Comparison of ENCODE assay signal across 17 cellular contexts in the genomic region with DNA sequence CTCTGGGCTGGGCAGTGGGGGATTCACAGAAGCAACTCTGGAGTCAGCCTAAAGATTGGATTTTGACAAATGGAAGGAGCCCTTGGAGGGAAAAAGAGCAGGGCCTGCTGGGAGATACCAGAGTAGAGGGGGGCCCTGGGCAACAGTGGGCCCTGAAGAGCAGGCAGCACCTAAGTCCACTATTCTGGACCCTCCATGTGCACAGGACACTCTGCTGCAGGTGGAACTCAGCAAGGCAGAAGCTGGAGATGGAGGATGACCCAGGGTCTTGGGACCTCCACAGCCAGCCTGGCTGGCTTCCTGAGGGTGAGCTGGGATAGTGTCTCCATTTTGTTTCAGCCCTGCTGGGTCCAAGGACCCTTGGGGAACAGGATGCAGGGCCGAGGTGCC.
DNase-seq lines count a peak whose midpoint lies in the region; ATAC-seq, FAIRE-seq and TF ChIP-seq lines count a peak whose summit lies in the region.
"Had no signal": no experiment of that assay in that cellular context is flagged by ENCODE, and none has a peak within 500 bp of the region (broad histone marks: within the 10 kb centered on the region; RNA-seq: fewer than 3 reads in every experiment).

No MANE protein-coding gene starts in this region.

- H3K4me1 ChIP-seq in kidney (ENCODE audit: control insufficient read depth in 1 of 2, insufficient read depth in 1 of 2, low read depth in 1 of 2, low read length in 2 of 2) = peaks cover 14 to 15% of the 10 kb centered on the region in 2 donors
- peaks cover 15 to 34% (median 26%) of the 10 kb centered on the region in 3 donors for H3K4me1 ChIP-seq in skeletal muscle tissue (ENCODE audit: control insufficient read depth in 3 of 3, insufficient read depth in 3 of 3, low read length in 3 of 3)
- H3K4me1 ChIP-seq: prostate gland had no signal

- no peak for TF ChIP-seq CTCF in C4-2B (conservative IDR thresholded peaks at IDR 0.05)
- TF ChIP-seq CTCF in VCaP (conservative IDR thresholded peaks at IDR 0.05) = no peak
- no peak for TF ChIP-seq CTCF in kidney (IDR thresholded peaks at IDR 0.05; ENCODE audit: borderline replicate concordance, extremely low read depth, insufficient read depth)

- H3K27ac ChIP-seq in C4-2B = peak overlapping the region; percentile 55; the same call in 1 of the 2 replicates
- peak overlapping the region; percentile 95 for H3K27ac ChIP-seq in VCaP
- H3K27ac ChIP-seq in kidney (ENCODE audit: low read depth in 2 of 2, low read length in 2 of 2) = peak overlapping the region; percentile 70 to 71
- peak overlapping the region; percentile 40 for H3K27ac ChIP-seq in skeletal muscle tissue (ENCODE audit: low read depth, low read length)
- H3K27ac ChIP-seq: cardiac muscle cell had no signal

- H3K4me3 ChIP-seq in kidney (ENCODE audit: low read length in 2 of 2) = no peak overlapping the region
- no peak overlapping the region for H3K4me3 ChIP-seq in skeletal muscle tissue (ENCODE audit: low read length in 3 of 3)
- H3K4me3 ChIP-seq: cardiac muscle cell, prostate gland had no signal

- intact Hi-C loops in kidney (cut with DNase I) = no loop called here
- intact Hi-C loops in sciatic nerve (cut with DNase I) = no loop called here

- H3K36me3 ChIP-seq in kidney (ENCODE audit: control insufficient read depth in 1 of 2, insufficient read depth in 2 of 2, low read length in 2 of 2) (no peaks in the 10 kb centered on the region), skeletal muscle tissue (ENCODE audit: control insufficient read depth in 3 of 3, insufficient read depth in 3 of 3, low read length in 3 of 3) (peaks cover 0 to 4% (median 0%) of the 10 kb centered on the region in 3 donors)
- H3K36me3 ChIP-seq: cardiac muscle cell, prostate gland had no signal

- FAIRE-seq in kidney (lab: Jason Lieb, UNC) = no peak
- FAIRE-seq: endometrium, islet of Langerhans, urothelium cell line had no signal

- no peaks in the 10 kb centered on the region for H3K27me3 ChIP-seq in skeletal muscle tissue (ENCODE audit: control insufficient read depth in 3 of 3, insufficient read depth in 3 of 3, low read length in 3 of 3)
- H3K27me3 ChIP-seq: cardiac muscle cell had no signal

- H3K9me3 ChIP-seq in kidney (ENCODE audit: control insufficient read depth in 1 of 2, low read length in 2 of 2) (no peaks in the 10 kb centered on the region), skeletal muscle tissue (ENCODE audit: control insufficient read depth in 3 of 3, low read length in 3 of 3) (no peaks in the 10 kb centered on the region)
- H3K9me3 ChIP-seq: prostate gland had no signal

- no peak for DNase-seq in kidney
- DNase-seq in HuH-7.5 (ENCODE audit: low spot score) = no peak
- DNase-seq in sciatic nerve (ENCODE audit: low spot score) = no peak
- no peak for DNase-seq in AML-193 (lab: John Stamatoyannopoulos, UW)
- DNase-seq: activated naive CD4-positive, alpha-beta T cell treated with anti-CD3 and anti-CD28 coated beads, Interleukin-2, amount 50 U/mL, for 16 hours; NCI-H69; stimulated activated CD4-positive, alpha-beta T cell treated with anti-CD3 and anti-CD28 coated beads, Interleukin-1b, Interleukin-23, amount 100 ng/mL, for 48 hours; T-helper 17 cell had no signal

- H3K9ac ChIP-seq in kidney (ENCODE audit: low read length in 2 of 2) (no peak overlapping the region), skeletal muscle tissue (ENCODE audit: low read depth in 1 of 3, low read length in 3 of 3) (no peak overlapping the region)

- ATAC-seq in HG02885 (IDR thresholded peaks at IDR 0.05; ENCODE audit: poor library complexity, unreplicated experiment) (no peak), sciatic nerve (no peak)
- ATAC-seq: T-helper 17 cell had no signal

Comparison
In these comparisons a context has a peak if more than half of its experiments do, and no peak if none do; other contexts are left out.
1. H3K27ac ChIP-seq: peak in every context shown above with its lines; median percentile 95 in VCaP; 70 in kidney; 55 in C4-2B; 40 in skeletal muscle tissue.